Comparison of ENCODE assay signal across 18 cellular contexts in genomic region chr3:48601622-48601994, GRCh38. TPM values are rescaled to one million over a fixed set of nuclear protein-coding genes. Genes with fewer than 3 reads are reported as not detected.
DNase-seq lines count a peak whose midpoint lies in the region; ATAC-seq and TF ChIP-seq lines count a peak whose summit lies in the region.
"Had no signal": no experiment of that assay in that cellular context is flagged by ENCODE, and none has a peak within 500 bp of the region (broad histone marks: within the 10 kb centered on the region; RNA-seq: fewer than 3 reads in every experiment).

No MANE protein-coding gene starts in this region.

- CTCF ChIA-PET in WTC11 (lab: Charles Lee): interaction anchor here (0.8 to 1.6 kb wide), 3 partner anchors 34 to 201 kb away, joined by 3 to 5 read pairs (median 3); partner anchors contain the start of gene SLC26A6

- peaks cover 31 to 70% (median 38%) of the 10 kb centered on the region in 3 donors for H3K4me1 ChIP-seq in esophagus squamous epithelium
- peaks cover 19% of the 10 kb centered on the region for H3K4me1 ChIP-seq in prostate gland (replicated peaks)

- H3K27ac ChIP-seq in esophagus squamous epithelium (peak overlapping the region in 3 of 4 donors; percentile 88 to 90 (median 90)), prostate gland (peak overlapping the region in 1 of 2 donors; percentile 79)
- H3K27ac ChIP-seq: GM23248, KMS-11 had no signal

- peaks cover 81% of the 10 kb centered on the region for H3K36me3 Mint-ChIP-seq in WTC11

- H3K9me3 ChIP-seq in esophagus squamous epithelium (no peaks in the 10 kb centered on the region), prostate gland (no peaks in the 10 kb centered on the region)
- H3K9me3 ChIP-seq: Caco-2, MG63 had no signal

- H3K27me3 Mint-ChIP-seq in WTC11 (ENCODE audit: low read depth): no peaks in the 10 kb centered on the region
- H3K27me3 Mint-ChIP-seq: B cell; CD4-positive, CD25-positive, alpha-beta regulatory T cell had no signal

- DNase-seq in esophagus squamous epithelium (lab: John Stamatoyannopoulos, UW) (no peak), left ventricle myocardium superior (peak; percentile 88), prostate gland (ENCODE audit: low spot score) (peak; percentile 15), NCI-H82 treated with DMSO at 0.1 percent for 48 hours (lab: John Stamatoyannopoulos, UW; ENCODE audit: unreplicated experiment) (no peak), posterior vena cava (ENCODE audit: low spot score) (no peak), WTC11 (ENCODE audit: low spot score) (no peak)
- DNase-seq in activated CD4-positive, alpha-beta T cell treated with anti-CD3 and anti-CD28 coated beads for 48 hours: no peak
- DNase-seq: Caco-2; CD4-positive, CD25-positive, alpha-beta regulatory T cell; DMS153; GM23248; MG63; NCI-H1092; NCI-H2107; NCI-H226; NCI-H526 had no signal

- TF ChIP-seq CTCF in esophagus squamous epithelium (IDR thresholded peaks at IDR 0.05) (no peak), prostate gland (IDR thresholded peaks at IDR 0.05) (no peak), WTC11 (IDR thresholded peaks at IDR 0.05) (no peak)

- peaks cover 50 to 87% (median 69%) of the 10 kb centered on the region in 3 donors for H3K36me3 ChIP-seq in esophagus squamous epithelium
- H3K36me3 ChIP-seq in prostate gland: peaks cover 18 to 40% of the 10 kb centered on the region in 2 donors

- H3K27me3 ChIP-seq in esophagus squamous epithelium (no peaks in the 10 kb centered on the region), prostate gland (replicated peaks; ENCODE audit: insufficient read depth) (no peaks in the 10 kb centered on the region)
- H3K27me3 ChIP-seq: MG63 had no signal

- H3K9me3 Mint-ChIP-seq in WTC11: no peaks in the 10 kb centered on the region
- H3K9me3 Mint-ChIP-seq: CD4-positive, CD25-positive, alpha-beta regulatory T cell had no signal

- POLR2A ChIA-PET in WTC11 (lab: Charles Lee): no interaction called here

- intact Hi-C loops in esophagus squamous epithelium (cut with DNase I): no loop called here
- intact Hi-C loops in left ventricle myocardium superior (cut with micrococcal nuclease): no loop called here
- intact Hi-C loops in prostate gland (cut with DNase I): no loop called here
- intact Hi-C loops in posterior vena cava (cut with DNase I): no loop called here

- TF ChIP-seq POLR2A in esophagus squamous epithelium (IDR thresholded peaks at IDR 0.05): no peak
- TF ChIP-seq POLR2A in prostate gland (IDR thresholded peaks at IDR 0.05): no peak

- peak; percentile 55 for ATAC-seq in left ventricle myocardium superior
- ATAC-seq in WTC11: no peak

- H3K4me3 ChIP-seq in esophagus squamous epithelium: no peak overlapping the region
- H3K4me3 ChIP-seq in prostate gland: no peak overlapping the region
- H3K4me3 ChIP-seq: GM23248, MG63 had no signal

- 18 to 35% methylated on average over 2 of the region's 2 CpGs for WGBS in esophagus squamous epithelium, 2 donors
- 47% methylated on average over 2 of the region's 2 CpGs for WGBS in prostate gland

- H3K4me3 Mint-ChIP-seq in WTC11: no peak overlapping the region
- H3K4me3 Mint-ChIP-seq: B cell; CD4-positive, CD25-positive, alpha-beta regulatory T cell had no signal

- no peaks in the 10 kb centered on the region for H3K4me1 Mint-ChIP-seq in WTC11
- H3K4me1 Mint-ChIP-seq: B cell had no signal

- H3K27ac Mint-ChIP-seq in WTC11: no peak overlapping the region
- H3K27ac Mint-ChIP-seq: B cell; CD4-positive, CD25-positive, alpha-beta regulatory T cell had no signal

TF ChIP-seq in WTC11, 78 proteins besides CTCF, POLR2A, EP300 and RAD21 (continues in another document):
- TF ChIP-seq ATF2 (CRISPR knock-in tag; IDR thresholded peaks at IDR 0.05; ENCODE audit: borderline replicate concordance, low read depth) (no peak), ZNF281 (CRISPR knock-in tag; IDR thresholded peaks at IDR 0.05) (no peak), TCF7 (CRISPR knock-in tag; IDR thresholded peaks at IDR 0.05; ENCODE audit: low read depth) (no peak), ESRRA (CRISPR knock-in tag; IDR thresholded peaks at IDR 0.05; ENCODE audit: borderline replicate concordance) (no peak), E2F5 (CRISPR knock-in tag; IDR thresholded peaks at IDR 0.05) (no peak), TP53 (CRISPR knock-in tag; IDR thresholded peaks at IDR 0.05) (no peak), ZNF396 (CRISPR knock-in tag; IDR thresholded peaks at IDR 0.05; ENCODE audit: borderline replicate concordance) (no peak), ZNF425 (CRISPR knock-in tag; conservative IDR thresholded peaks at IDR 0.05) (no peak), NFE2L1 (CRISPR knock-in tag; IDR thresholded peaks at IDR 0.05) (no peak)

RNA-seq across cellular contexts. Expression of gene COL7A1, which starts 6.5 kb away (rescaled TPM):
- total RNA-seq in esophagus squamous epithelium: 100 to 1,000 TPM in 1 of 4 donors, 10 to 100 TPM in 3; 52.8 to 125 (median 69.0) TPM
- total RNA-seq in left ventricle myocardium superior: 24.5 TPM
- 10 to 100 TPM; 84.8 to 92.6 TPM for total RNA-seq in prostate gland
- 1 to 10 TPM; 4.2 to 5.3 TPM for total RNA-seq in posterior vena cava
- 8.1 to 16.1 TPM (median 15.4 TPM) in 3 replicates for total RNA-seq in WTC11 (2021)

RNA-seq across cellular contexts. Expression of gene UQCRC1, which starts 7.8 kb away (rescaled TPM):
- total RNA-seq in esophagus squamous epithelium: 100 to 1,000 TPM; 213 to 471 (median 356) TPM
- total RNA-seq in left ventricle myocardium superior: 1,236 TPM
- total RNA-seq in prostate gland: 100 to 1,000 TPM; 239 to 251 TPM
- total RNA-seq in posterior vena cava: 100 to 1,000 TPM; 134 to 135 TPM
- total RNA-seq in WTC11 (2021): 313 to 326 TPM (median 323 TPM) in 3 replicates

RNA-seq across cellular contexts. Expression of gene TMEM89, which starts 20.0 kb away (rescaled TPM):
- not detected for total RNA-seq in esophagus squamous epithelium
- not detected for total RNA-seq in left ventricle myocardium superior
- 1 to 10 TPM in 1 of 2 donors, not detected in 1; 1.9 TPM for total RNA-seq in prostate gland
- not detected for total RNA-seq in posterior vena cava
- 0.53 to 0.66 TPM in 2 of 3 replicates, not detected in the other for total RNA-seq in WTC11 (2021)
- total RNA-seq: B cell; Caco-2; CD4-positive, CD25-positive, alpha-beta regulatory T cell; GM23248 had no signal

RNA-seq across cellular contexts. Expression of gene SLC26A6, which starts 33.7 kb away (rescaled TPM):
- total RNA-seq in esophagus squamous epithelium: 1 to 10 TPM; 7.7 to 9.4 (median 9.0) TPM
- total RNA-seq in left ventricle myocardium superior: 12.3 TPM
- total RNA-seq in prostate gland: 10 to 100 TPM; 18.4 to 30.0 TPM
- 10 to 100 TPM in 1 of 2 donors, 1 to 10 TPM in 1; 7.0 to 11.7 TPM for total RNA-seq in posterior vena cava
- 57.2 to 58.9 TPM (median 57.8 TPM) in 3 replicates for total RNA-seq in WTC11 (2021)

RNA-seq across cellular contexts. Expression of gene UCN2, which starts 38.0 kb away (rescaled TPM):
- total RNA-seq in esophagus squamous epithelium (1 to 10 TPM; 2.6 to 5.3 (median 3.4) TPM), left ventricle myocardium superior (0.17 TPM), prostate gland (1 to 10 TPM in 1 of 2 donors, under 1 TPM in 1; 0.85 to 1.6 TPM), posterior vena cava (not detected), WTC11 (2021) (0.34 to 0.46 TPM in 2 of 3 replicates, not detected in the other)
- total RNA-seq: B cell; CD4-positive, CD25-positive, alpha-beta regulatory T cell had no signal

Comparison
In these comparisons a context has a peak if more than half of its experiments do, and no peak if none do; other contexts are left out.
1. DNase-seq: peak in left ventricle myocardium superior (single experiment) and prostate gland (single experiment); none in esophagus squamous epithelium (single experiment), NCI-H82 treated with DMSO at 0.1 percent for 48 hours (single experiment), activated CD4-positive, alpha-beta T cell treated with anti-CD3 and anti-CD28 coated beads for 48 hours (single experiment), posterior vena cava (single experiment) and WTC11 (single experiment).